ENCODE assay signal across 1 cellular context in the genomic region with DNA sequence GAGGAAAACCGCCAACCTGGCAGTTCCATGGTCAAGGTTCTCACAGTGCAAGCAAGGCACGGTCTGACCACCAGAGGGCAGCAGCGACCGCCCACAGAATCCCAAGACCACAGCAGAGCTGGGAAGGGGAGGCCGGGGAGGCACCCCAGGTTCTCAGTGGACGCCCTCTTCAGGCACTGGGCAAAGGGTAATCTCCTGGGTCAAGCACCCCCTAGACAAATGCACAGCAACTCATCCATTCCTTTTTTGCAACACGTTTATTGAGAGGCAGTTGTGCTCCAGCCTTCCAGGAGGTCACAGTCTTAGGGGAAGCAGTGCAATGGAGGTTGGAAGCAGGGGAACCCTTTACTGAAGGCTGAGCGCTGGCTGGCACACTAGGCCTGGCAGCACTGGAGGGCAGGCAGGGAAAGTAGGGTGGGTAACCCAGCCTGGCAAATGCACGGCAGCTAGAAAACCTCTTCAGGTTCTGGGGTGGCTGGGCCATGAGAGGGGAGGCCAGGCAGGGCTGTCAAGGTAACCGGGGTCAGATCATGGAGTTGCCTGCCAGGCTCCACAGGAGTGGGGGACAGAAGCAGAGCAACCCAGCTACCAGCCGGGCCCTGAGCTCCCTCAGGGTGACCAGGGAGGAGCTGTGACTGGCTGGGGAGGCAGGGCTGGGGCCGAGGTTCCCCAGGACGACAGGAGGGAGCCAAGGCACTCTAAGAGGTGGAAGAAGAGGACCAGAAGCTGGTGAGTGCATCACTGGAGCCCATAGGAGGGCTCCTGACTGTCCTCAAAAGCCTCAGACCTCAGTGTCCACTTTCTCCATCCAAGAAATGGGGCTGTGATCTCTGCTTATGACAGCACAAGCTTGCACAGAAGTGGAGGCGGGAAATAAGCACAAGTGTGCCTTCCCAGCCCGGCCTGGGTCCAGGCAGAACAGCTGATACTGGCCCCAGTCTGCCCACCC.
A peak's percentile ranks its signal among the peaks of the same experiment; 100 is the strongest.
TF ChIP-seq lines count a peak whose summit lies in the region.

No MANE protein-coding gene starts in this region.

TF ChIP-seq in K562, 482 proteins besides CTCF, POLR2A, EP300 and RAD21 (continued from another document and continues in another):
- TF ChIP-seq, protein P1, sequence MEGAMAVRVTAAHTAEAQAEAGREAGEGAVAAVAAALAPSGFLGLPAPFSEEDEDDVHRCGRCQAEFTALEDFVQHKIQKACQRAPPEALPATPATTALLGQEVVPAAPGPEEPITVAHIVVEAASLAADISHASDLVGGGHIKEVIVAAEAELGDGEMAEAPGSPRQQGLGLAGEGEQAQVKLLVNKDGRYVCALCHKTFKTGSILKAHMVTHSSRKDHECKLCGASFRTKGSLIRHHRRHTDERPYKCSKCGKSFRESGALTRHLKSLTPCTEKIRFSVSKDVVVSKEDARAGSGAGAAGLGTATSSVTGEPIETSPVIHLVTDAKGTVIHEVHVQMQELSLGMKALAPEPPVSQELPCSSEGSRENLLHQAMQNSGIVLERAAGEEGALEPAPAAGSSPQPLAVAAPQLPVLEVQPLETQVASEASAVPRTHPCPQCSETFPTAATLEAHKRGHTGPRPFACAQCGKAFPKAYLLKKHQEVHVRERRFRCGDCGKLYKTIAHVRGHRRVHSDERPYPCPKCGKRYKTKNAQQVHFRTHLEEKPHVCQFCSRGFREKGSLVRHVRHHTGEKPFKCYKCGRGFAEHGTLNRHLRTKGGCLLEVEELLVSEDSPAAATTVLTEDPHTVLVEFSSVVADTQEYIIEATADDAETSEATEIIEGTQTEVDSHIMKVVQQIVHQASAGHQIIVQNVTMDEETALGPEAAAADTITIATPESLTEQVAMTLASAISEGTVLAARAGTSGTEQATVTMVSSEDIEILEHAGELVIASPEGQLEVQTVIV (CRISPR knock-in tag; IDR thresholded peaks at IDR 0.05; ENCODE audit: borderline replicate concordance): no peak
- TF ChIP-seq ZSCAN29 (IDR thresholded peaks at IDR 0.05): no peak
- no peak for TF ChIP-seq TARDBP (IDR thresholded peaks at IDR 0.05)
- no peak for TF ChIP-seq HOXB6 (CRISPR knock-in tag; IDR thresholded peaks at IDR 0.05; ENCODE audit: borderline replicate concordance)
- TF ChIP-seq ZNF444 (CRISPR knock-in tag; IDR thresholded peaks at IDR 0.05): no peak
- TF ChIP-seq HDAC3 (IDR thresholded peaks at IDR 0.05; ENCODE audit: borderline replicate concordance, partially characterized antibody): no peak
- TF ChIP-seq HNRNPLL (IDR thresholded peaks at IDR 0.05; ENCODE audit: low read depth, low read length, poor library complexity, severe bottlenecking): no peak
- TF ChIP-seq RBM34 (IDR thresholded peaks at IDR 0.05; ENCODE audit: borderline replicate concordance, insufficient read depth, low read length): no peak
- TF ChIP-seq, protein P2, sequence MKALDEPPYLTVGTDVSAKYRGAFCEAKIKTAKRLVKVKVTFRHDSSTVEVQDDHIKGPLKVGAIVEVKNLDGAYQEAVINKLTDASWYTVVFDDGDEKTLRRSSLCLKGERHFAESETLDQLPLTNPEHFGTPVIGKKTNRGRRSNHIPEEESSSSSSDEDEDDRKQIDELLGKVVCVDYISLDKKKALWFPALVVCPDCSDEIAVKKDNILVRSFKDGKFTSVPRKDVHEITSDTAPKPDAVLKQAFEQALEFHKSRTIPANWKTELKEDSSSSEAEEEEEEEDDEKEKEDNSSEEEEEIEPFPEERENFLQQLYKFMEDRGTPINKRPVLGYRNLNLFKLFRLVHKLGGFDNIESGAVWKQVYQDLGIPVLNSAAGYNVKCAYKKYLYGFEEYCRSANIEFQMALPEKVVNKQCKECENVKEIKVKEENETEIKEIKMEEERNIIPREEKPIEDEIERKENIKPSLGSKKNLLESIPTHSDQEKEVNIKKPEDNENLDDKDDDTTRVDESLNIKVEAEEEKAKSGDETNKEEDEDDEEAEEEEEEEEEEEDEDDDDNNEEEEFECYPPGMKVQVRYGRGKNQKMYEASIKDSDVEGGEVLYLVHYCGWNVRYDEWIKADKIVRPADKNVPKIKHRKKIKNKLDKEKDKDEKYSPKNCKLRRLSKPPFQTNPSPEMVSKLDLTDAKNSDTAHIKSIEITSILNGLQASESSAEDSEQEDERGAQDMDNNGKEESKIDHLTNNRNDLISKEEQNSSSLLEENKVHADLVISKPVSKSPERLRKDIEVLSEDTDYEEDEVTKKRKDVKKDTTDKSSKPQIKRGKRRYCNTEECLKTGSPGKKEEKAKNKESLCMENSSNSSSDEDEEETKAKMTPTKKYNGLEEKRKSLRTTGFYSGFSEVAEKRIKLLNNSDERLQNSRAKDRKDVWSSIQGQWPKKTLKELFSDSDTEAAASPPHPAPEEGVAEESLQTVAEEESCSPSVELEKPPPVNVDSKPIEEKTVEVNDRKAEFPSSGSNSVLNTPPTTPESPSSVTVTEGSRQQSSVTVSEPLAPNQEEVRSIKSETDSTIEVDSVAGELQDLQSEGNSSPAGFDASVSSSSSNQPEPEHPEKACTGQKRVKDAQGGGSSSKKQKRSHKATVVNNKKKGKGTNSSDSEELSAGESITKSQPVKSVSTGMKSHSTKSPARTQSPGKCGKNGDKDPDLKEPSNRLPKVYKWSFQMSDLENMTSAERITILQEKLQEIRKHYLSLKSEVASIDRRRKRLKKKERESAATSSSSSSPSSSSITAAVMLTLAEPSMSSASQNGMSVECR (CRISPR knock-in tag; IDR thresholded peaks at IDR 0.05): no peak
- no peak for TF ChIP-seq MYC (IDR thresholded peaks at IDR 0.05; ENCODE audit: low read depth, low read length)
- TF ChIP-seq MYC (CRISPR knock-in tag; IDR thresholded peaks at IDR 0.05; ENCODE audit: borderline replicate concordance, low read depth): no peak
- no peak for TF ChIP-seq OTX1 (CRISPR knock-in tag; IDR thresholded peaks at IDR 0.05)
- TF ChIP-seq TCFL5 (CRISPR knock-in tag; conservative IDR thresholded peaks at IDR 0.05): no peak
- TF ChIP-seq CHCHD3 (CRISPR knock-in tag; IDR thresholded peaks at IDR 0.05): no peak
- TF ChIP-seq CHD2 (IDR thresholded peaks at IDR 0.05; ENCODE audit: low read depth, low read length): no peak
- TF ChIP-seq, protein P3, sequence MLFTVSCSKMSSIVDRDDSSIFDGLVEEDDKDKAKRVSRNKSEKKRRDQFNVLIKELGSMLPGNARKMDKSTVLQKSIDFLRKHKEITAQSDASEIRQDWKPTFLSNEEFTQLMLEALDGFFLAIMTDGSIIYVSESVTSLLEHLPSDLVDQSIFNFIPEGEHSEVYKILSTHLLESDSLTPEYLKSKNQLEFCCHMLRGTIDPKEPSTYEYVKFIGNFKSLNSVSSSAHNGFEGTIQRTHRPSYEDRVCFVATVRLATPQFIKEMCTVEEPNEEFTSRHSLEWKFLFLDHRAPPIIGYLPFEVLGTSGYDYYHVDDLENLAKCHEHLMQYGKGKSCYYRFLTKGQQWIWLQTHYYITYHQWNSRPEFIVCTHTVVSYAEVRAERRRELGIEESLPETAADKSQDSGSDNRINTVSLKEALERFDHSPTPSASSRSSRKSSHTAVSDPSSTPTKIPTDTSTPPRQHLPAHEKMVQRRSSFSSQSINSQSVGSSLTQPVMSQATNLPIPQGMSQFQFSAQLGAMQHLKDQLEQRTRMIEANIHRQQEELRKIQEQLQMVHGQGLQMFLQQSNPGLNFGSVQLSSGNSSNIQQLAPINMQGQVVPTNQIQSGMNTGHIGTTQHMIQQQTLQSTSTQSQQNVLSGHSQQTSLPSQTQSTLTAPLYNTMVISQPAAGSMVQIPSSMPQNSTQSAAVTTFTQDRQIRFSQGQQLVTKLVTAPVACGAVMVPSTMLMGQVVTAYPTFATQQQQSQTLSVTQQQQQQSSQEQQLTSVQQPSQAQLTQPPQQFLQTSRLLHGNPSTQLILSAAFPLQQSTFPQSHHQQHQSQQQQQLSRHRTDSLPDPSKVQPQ (CRISPR knock-in tag; IDR thresholded peaks at IDR 0.05; ENCODE audit: borderline replicate concordance): no peak
- no peak for TF ChIP-seq IRF2 (CRISPR knock-in tag; IDR thresholded peaks at IDR 0.05)
- no peak for TF ChIP-seq TAF7 (tag; IDR thresholded peaks at IDR 0.05)
- TF ChIP-seq, protein P4, sequence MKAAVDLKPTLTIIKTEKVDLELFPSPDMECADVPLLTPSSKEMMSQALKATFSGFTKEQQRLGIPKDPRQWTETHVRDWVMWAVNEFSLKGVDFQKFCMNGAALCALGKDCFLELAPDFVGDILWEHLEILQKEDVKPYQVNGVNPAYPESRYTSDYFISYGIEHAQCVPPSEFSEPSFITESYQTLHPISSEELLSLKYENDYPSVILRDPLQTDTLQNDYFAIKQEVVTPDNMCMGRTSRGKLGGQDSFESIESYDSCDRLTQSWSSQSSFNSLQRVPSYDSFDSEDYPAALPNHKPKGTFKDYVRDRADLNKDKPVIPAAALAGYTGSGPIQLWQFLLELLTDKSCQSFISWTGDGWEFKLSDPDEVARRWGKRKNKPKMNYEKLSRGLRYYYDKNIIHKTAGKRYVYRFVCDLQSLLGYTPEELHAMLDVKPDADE (conservative IDR thresholded peaks at IDR 0.05; ENCODE audit: control insufficient read depth, low read depth, low read length): no peak
- no peak for TF ChIP-seq ERF (CRISPR knock-in tag; IDR thresholded peaks at IDR 0.05)
- TF ChIP-seq WHSC1 (IDR thresholded peaks at IDR 0.05; ENCODE audit: low read length): no peak
- no peak for TF ChIP-seq NFATC3 (IDR thresholded peaks at IDR 0.05)
- TF ChIP-seq EGR1 (conservative IDR thresholded peaks at IDR 0.05): no peak
- TF ChIP-seq, protein P5, sequence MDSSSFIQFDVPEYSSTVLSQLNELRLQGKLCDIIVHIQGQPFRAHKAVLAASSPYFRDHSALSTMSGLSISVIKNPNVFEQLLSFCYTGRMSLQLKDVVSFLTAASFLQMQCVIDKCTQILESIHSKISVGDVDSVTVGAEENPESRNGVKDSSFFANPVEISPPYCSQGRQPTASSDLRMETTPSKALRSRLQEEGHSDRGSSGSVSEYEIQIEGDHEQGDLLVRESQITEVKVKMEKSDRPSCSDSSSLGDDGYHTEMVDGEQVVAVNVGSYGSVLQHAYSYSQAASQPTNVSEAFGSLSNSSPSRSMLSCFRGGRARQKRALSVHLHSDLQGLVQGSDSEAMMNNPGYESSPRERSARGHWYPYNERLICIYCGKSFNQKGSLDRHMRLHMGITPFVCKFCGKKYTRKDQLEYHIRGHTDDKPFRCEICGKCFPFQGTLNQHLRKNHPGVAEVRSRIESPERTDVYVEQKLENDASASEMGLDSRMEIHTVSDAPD (CRISPR knock-in tag; IDR thresholded peaks at IDR 0.05): no peak
- no peak for TF ChIP-seq FOXP1 (CRISPR knock-in tag; IDR thresholded peaks at IDR 0.05)
- TF ChIP-seq MTA3 (IDR thresholded peaks at IDR 0.05; ENCODE audit: borderline replicate concordance): peak; percentile 22; the same call in 1 of the 2 replicates
- TF ChIP-seq ZNF644 (tag; IDR thresholded peaks at IDR 0.05; ENCODE audit: low read depth): no peak
- no peak for TF ChIP-seq HNRNPK (IDR thresholded peaks at IDR 0.05; ENCODE audit: low read depth, low read length, poor library complexity, severe bottlenecking)
- no peak for TF ChIP-seq MIER1 (IDR thresholded peaks at IDR 0.05; ENCODE audit: low read depth)
- TF ChIP-seq, protein P6, sequence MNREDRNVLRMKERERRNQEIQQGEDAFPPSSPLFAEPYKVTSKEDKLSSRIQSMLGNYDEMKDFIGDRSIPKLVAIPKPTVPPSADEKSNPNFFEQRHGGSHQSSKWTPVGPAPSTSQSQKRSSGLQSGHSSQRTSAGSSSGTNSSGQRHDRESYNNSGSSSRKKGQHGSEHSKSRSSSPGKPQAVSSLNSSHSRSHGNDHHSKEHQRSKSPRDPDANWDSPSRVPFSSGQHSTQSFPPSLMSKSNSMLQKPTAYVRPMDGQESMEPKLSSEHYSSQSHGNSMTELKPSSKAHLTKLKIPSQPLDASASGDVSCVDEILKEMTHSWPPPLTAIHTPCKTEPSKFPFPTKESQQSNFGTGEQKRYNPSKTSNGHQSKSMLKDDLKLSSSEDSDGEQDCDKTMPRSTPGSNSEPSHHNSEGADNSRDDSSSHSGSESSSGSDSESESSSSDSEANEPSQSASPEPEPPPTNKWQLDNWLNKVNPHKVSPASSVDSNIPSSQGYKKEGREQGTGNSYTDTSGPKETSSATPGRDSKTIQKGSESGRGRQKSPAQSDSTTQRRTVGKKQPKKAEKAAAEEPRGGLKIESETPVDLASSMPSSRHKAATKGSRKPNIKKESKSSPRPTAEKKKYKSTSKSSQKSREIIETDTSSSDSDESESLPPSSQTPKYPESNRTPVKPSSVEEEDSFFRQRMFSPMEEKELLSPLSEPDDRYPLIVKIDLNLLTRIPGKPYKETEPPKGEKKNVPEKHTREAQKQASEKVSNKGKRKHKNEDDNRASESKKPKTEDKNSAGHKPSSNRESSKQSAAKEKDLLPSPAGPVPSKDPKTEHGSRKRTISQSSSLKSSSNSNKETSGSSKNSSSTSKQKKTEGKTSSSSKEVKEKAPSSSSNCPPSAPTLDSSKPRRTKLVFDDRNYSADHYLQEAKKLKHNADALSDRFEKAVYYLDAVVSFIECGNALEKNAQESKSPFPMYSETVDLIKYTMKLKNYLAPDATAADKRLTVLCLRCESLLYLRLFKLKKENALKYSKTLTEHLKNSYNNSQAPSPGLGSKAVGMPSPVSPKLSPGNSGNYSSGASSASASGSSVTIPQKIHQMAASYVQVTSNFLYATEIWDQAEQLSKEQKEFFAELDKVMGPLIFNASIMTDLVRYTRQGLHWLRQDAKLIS (CRISPR knock-in tag; IDR thresholded peaks at IDR 0.05): no peak
- no peak for TF ChIP-seq ZNF707 (CRISPR knock-in tag; conservative IDR thresholded peaks at IDR 0.05)
- TF ChIP-seq HDAC6 (IDR thresholded peaks at IDR 0.05; ENCODE audit: low read depth, low read length): no peak
- TF ChIP-seq, protein P7, sequence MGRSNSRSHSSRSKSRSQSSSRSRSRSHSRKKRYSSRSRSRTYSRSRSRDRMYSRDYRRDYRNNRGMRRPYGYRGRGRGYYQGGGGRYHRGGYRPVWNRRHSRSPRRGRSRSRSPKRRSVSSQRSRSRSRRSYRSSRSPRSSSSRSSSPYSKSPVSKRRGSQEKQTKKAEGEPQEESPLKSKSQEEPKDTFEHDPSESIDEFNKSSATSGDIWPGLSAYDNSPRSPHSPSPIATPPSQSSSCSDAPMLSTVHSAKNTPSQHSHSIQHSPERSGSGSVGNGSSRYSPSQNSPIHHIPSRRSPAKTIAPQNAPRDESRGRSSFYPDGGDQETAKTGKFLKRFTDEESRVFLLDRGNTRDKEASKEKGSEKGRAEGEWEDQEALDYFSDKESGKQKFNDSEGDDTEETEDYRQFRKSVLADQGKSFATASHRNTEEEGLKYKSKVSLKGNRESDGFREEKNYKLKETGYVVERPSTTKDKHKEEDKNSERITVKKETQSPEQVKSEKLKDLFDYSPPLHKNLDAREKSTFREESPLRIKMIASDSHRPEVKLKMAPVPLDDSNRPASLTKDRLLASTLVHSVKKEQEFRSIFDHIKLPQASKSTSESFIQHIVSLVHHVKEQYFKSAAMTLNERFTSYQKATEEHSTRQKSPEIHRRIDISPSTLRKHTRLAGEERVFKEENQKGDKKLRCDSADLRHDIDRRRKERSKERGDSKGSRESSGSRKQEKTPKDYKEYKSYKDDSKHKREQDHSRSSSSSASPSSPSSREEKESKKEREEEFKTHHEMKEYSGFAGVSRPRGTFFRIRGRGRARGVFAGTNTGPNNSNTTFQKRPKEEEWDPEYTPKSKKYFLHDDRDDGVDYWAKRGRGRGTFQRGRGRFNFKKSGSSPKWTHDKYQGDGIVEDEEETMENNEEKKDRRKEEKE (IDR thresholded peaks at IDR 0.05; ENCODE audit: borderline replicate concordance in 1 of 2, control insufficient read depth in 1 of 2, low read depth in 2 of 2, low read length in 1 of 2): no peak
- no peak for TF ChIP-seq ZNF764 (CRISPR knock-in tag; IDR thresholded peaks at IDR 0.05; ENCODE audit: low read depth)
- TF ChIP-seq RBM14 (IDR thresholded peaks at IDR 0.05; ENCODE audit: borderline replicate concordance, insufficient read depth, low read depth, low read length): no peak
- TF ChIP-seq MEIS2 (IDR thresholded peaks at IDR 0.05; ENCODE audit: partially characterized antibody): no peak
- TF ChIP-seq SAP30 (IDR thresholded peaks at IDR 0.05; ENCODE audit: borderline replicate concordance, insufficient read depth, low read depth, low read length, poor library complexity, severe bottlenecking): no peak
- TF ChIP-seq ZNF695 (CRISPR knock-in tag; IDR thresholded peaks at IDR 0.05): no peak
- no peak for TF ChIP-seq NFE2 (IDR thresholded peaks at IDR 0.05; ENCODE audit: low read depth)
- no peak for TF ChIP-seq SMAD1 (IDR thresholded peaks at IDR 0.05; ENCODE audit: low read depth, low read length, partially characterized antibody)
- TF ChIP-seq YBX1 (IDR thresholded peaks at IDR 0.05): no peak
